In the genomic region with DNA sequence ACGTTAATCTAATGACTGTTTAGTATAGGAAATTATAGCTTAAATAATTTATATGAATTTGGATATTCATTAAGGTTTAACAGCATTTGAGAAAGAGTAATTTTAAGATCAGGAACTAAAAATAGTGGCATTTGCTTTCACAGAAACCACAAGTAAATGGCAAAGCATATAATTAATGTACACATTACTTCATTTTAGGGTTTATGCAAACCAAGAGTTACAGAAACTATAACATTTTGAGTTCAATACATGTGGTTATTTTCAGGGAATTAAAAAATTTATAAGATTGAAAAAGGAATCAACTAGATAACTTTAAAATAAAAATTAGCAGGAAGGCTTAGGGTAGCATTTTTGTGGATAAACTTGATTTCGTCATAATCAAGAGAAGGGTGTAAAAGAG, we compare ENCODE assay signal across 1 cellular context.
TF ChIP-seq lines count a peak whose summit lies in the region.

No MANE protein-coding gene starts in this region.

TF ChIP-seq in GM23338, 12 proteins besides CTCF, POLR2A, EP300 and RAD21 (continued from another document):
- TF ChIP-seq, protein P1, sequence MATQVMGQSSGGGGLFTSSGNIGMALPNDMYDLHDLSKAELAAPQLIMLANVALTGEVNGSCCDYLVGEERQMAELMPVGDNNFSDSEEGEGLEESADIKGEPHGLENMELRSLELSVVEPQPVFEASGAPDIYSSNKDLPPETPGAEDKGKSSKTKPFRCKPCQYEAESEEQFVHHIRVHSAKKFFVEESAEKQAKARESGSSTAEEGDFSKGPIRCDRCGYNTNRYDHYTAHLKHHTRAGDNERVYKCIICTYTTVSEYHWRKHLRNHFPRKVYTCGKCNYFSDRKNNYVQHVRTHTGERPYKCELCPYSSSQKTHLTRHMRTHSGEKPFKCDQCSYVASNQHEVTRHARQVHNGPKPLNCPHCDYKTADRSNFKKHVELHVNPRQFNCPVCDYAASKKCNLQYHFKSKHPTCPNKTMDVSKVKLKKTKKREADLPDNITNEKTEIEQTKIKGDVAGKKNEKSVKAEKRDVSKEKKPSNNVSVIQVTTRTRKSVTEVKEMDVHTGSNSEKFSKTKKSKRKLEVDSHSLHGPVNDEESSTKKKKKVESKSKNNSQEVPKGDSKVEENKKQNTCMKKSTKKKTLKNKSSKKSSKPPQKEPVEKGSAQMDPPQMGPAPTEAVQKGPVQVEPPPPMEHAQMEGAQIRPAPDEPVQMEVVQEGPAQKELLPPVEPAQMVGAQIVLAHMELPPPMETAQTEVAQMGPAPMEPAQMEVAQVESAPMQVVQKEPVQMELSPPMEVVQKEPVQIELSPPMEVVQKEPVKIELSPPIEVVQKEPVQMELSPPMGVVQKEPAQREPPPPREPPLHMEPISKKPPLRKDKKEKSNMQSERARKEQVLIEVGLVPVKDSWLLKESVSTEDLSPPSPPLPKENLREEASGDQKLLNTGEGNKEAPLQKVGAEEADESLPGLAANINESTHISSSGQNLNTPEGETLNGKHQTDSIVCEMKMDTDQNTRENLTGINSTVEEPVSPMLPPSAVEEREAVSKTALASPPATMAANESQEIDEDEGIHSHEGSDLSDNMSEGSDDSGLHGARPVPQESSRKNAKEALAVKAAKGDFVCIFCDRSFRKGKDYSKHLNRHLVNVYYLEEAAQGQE (IDR thresholded peaks at IDR 0.05; ENCODE audit: unreplicated experiment), result no peak
- TF ChIP-seq, protein P2, sequence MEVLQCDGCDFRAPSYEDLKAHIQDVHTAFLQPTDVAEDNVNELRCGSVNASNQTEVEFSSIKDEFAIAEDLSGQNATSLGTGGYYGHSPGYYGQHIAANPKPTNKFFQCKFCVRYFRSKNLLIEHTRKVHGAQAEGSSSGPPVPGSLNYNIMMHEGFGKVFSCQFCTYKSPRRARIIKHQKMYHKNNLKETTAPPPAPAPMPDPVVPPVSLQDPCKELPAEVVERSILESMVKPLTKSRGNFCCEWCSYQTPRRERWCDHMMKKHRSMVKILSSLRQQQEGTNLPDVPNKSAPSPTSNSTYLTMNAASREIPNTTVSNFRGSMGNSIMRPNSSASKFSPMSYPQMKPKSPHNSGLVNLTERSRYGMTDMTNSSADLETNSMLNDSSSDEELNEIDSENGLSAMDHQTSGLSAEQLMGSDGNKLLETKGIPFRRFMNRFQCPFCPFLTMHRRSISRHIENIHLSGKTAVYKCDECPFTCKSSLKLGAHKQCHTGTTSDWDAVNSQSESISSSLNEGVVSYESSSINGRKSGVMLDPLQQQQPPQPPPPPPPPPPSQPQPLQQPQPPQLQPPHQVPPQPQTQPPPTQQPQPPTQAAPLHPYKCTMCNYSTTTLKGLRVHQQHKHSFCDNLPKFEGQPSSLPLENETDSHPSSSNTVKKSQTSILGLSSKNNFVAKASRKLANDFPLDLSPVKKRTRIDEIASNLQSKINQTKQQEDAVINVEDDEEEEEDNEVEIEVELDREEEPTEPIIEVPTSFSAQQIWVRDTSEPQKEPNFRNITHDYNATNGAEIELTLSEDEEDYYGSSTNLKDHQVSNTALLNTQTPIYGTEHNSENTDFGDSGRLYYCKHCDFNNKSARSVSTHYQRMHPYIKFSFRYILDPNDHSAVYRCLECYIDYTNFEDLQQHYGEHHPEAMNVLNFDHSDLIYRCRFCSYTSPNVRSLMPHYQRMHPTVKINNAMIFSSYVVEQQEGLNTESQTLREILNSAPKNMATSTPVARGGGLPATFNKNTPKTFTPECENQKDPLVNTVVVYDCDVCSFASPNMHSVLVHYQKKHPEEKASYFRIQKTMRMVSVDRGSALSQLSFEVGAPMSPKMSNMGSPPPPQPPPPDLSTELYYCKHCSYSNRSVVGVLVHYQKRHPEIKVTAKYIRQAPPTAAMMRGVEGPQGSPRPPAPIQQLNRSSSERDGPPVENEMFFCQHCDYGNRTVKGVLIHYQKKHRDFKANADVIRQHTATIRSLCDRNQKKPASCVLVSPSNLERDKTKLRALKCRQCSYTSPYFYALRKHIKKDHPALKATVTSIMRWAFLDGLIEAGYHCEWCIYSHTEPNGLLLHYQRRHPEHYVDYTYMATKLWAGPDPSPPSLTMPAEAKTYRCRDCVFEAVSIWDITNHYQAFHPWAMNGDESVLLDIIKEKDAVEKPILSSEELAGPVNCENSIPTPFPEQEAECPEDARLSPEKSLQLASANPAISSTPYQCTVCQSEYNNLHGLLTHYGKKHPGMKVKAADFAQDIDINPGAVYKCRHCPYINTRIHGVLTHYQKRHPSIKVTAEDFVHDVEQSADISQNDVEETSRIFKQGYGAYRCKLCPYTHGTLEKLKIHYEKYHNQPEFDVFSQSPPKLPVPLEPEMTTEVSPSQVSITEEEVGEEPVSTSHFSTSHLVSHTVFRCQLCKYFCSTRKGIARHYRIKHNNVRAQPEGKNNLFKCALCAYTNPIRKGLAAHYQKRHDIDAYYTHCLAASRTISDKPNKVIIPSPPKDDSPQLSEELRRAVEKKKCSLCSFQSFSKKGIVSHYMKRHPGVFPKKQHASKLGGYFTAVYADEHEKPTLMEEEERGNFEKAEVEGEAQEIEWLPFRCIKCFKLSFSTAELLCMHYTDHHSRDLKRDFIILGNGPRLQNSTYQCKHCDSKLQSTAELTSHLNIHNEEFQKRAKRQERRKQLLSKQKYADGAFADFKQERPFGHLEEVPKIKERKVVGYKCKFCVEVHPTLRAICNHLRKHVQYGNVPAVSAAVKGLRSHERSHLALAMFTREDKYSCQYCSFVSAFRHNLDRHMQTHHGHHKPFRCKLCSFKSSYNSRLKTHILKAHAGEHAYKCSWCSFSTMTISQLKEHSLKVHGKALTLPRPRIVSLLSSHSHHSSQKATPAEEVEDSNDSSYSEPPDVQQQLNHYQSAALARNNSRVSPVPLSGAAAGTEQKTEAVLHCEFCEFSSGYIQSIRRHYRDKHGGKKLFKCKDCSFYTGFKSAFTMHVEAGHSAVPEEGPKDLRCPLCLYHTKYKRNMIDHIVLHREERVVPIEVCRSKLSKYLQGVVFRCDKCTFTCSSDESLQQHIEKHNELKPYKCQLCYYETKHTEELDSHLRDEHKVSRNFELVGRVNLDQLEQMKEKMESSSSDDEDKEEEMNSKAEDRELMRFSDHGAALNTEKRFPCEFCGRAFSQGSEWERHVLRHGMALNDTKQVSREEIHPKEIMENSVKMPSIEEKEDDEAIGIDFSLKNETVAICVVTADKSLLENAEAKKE (CRISPR knock-in tag; IDR thresholded peaks at IDR 0.05), result no peak
- TF ChIP-seq STAT1 (IDR thresholded peaks at IDR 0.05; ENCODE audit: unreplicated experiment), result no peak
- TF ChIP-seq EZH2phosphoT487 (IDR thresholded peaks at IDR 0.05; ENCODE audit: unreplicated experiment), result no peak
- no peak for TF ChIP-seq POLR2AphosphoS5 (IDR thresholded peaks at IDR 0.05; ENCODE audit: low read depth)
- no peak for TF ChIP-seq ZNF114 (CRISPR knock-in tag; IDR thresholded peaks at IDR 0.05)
- no peak for TF ChIP-seq NANOG (IDR thresholded peaks at IDR 0.05; ENCODE audit: borderline replicate concordance)
